Comparison of ENCODE assay signal across 4 cellular contexts in genomic region chr7:105904064-105904463, GRCh38.
TF ChIP-seq lines count a peak whose summit lies in the region.

No MANE protein-coding gene starts in this region.

TF ChIP-seq in HepG2, 621 proteins besides CTCF, POLR2A, EP300 and RAD21:
- peak; percentile 14; the same call in 1 of the 2 replicates for TF ChIP-seq ZNF329 (CRISPR knock-in tag; IDR thresholded peaks at IDR 0.05; ENCODE audit: low read depth)
- no peak for TF ChIP-seq PHF21A (CRISPR knock-in tag; IDR thresholded peaks at IDR 0.05)
- TF ChIP-seq, protein P1, sequence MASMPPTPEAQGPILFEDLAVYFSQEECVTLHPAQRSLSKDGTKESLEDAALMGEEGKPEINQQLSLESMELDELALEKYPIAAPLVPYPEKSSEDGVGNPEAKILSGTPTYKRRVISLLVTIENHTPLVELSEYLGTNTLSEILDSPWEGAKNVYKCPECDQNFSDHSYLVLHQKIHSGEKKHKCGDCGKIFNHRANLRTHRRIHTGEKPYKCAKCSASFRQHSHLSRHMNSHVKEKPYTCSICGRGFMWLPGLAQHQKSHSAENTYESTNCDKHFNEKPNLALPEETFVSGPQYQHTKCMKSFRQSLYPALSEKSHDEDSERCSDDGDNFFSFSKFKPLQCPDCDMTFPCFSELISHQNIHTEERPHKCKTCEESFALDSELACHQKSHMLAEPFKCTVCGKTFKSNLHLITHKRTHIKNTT (CRISPR knock-in tag; IDR thresholded peaks at IDR 0.05) = no peak

TF ChIP-seq in WTC11, 78 proteins besides CTCF, POLR2A, EP300 and RAD21:
- TF ChIP-seq GTF2I (CRISPR knock-in tag; conservative IDR thresholded peaks at IDR 0.05) = 0 out of 2 replicates have a peak, but pooled peaks have one; percentile 31
- TF ChIP-seq, protein P2, sequence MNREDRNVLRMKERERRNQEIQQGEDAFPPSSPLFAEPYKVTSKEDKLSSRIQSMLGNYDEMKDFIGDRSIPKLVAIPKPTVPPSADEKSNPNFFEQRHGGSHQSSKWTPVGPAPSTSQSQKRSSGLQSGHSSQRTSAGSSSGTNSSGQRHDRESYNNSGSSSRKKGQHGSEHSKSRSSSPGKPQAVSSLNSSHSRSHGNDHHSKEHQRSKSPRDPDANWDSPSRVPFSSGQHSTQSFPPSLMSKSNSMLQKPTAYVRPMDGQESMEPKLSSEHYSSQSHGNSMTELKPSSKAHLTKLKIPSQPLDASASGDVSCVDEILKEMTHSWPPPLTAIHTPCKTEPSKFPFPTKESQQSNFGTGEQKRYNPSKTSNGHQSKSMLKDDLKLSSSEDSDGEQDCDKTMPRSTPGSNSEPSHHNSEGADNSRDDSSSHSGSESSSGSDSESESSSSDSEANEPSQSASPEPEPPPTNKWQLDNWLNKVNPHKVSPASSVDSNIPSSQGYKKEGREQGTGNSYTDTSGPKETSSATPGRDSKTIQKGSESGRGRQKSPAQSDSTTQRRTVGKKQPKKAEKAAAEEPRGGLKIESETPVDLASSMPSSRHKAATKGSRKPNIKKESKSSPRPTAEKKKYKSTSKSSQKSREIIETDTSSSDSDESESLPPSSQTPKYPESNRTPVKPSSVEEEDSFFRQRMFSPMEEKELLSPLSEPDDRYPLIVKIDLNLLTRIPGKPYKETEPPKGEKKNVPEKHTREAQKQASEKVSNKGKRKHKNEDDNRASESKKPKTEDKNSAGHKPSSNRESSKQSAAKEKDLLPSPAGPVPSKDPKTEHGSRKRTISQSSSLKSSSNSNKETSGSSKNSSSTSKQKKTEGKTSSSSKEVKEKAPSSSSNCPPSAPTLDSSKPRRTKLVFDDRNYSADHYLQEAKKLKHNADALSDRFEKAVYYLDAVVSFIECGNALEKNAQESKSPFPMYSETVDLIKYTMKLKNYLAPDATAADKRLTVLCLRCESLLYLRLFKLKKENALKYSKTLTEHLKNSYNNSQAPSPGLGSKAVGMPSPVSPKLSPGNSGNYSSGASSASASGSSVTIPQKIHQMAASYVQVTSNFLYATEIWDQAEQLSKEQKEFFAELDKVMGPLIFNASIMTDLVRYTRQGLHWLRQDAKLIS (CRISPR knock-in tag; IDR thresholded peaks at IDR 0.05; ENCODE audit: borderline replicate concordance) = no peak

TF ChIP-seq in H1, 55 proteins besides CTCF, POLR2A, EP300 and RAD21:
- TF ChIP-seq EZH2 (IDR thresholded peaks at IDR 0.05; ENCODE audit: low read depth, low read length, severe bottlenecking) (no peak), SP2 (IDR thresholded peaks at IDR 0.05; ENCODE audit: low read length) (no peak), FOSL1 (IDR thresholded peaks at IDR 0.05; ENCODE audit: insufficient read depth, low read depth, low read length) (no peak), TAF1 (IDR thresholded peaks at IDR 0.05; ENCODE audit: low read depth, low read length) (no peak), KDM1A (IDR thresholded peaks at IDR 0.05; ENCODE audit: borderline replicate concordance, low read length) (peak; percentile 88)

TF ChIP-seq in GM23338, 12 proteins besides CTCF, POLR2A, EP300 and RAD21:
- no peak for TF ChIP-seq ZNF331 (CRISPR knock-in tag; IDR thresholded peaks at IDR 0.05; ENCODE audit: low read depth)
- TF ChIP-seq, protein P3, sequence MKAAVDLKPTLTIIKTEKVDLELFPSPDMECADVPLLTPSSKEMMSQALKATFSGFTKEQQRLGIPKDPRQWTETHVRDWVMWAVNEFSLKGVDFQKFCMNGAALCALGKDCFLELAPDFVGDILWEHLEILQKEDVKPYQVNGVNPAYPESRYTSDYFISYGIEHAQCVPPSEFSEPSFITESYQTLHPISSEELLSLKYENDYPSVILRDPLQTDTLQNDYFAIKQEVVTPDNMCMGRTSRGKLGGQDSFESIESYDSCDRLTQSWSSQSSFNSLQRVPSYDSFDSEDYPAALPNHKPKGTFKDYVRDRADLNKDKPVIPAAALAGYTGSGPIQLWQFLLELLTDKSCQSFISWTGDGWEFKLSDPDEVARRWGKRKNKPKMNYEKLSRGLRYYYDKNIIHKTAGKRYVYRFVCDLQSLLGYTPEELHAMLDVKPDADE (IDR thresholded peaks at IDR 0.05) = no peak
- TF ChIP-seq EZH2phosphoT487 (IDR thresholded peaks at IDR 0.05; ENCODE audit: unreplicated experiment) = no peak
- TF ChIP-seq JUNB (IDR thresholded peaks at IDR 0.05; ENCODE audit: unreplicated experiment) = no peak
- TF ChIP-seq CREB1 (CRISPR knock-in tag; IDR thresholded peaks at IDR 0.05; ENCODE audit: low read depth) = no peak
- TF ChIP-seq NANOG (IDR thresholded peaks at IDR 0.05; ENCODE audit: borderline replicate concordance) = no peak
- TF ChIP-seq POLR2AphosphoS5 (IDR thresholded peaks at IDR 0.05; ENCODE audit: low read depth) = no peak
- no peak for TF ChIP-seq REST (IDR thresholded peaks at IDR 0.05; ENCODE audit: unreplicated experiment)
- no peak for TF ChIP-seq STAT1 (IDR thresholded peaks at IDR 0.05; ENCODE audit: unreplicated experiment)
- no peak for TF ChIP-seq ZNF114 (CRISPR knock-in tag; IDR thresholded peaks at IDR 0.05)
- TF ChIP-seq, protein P4, sequence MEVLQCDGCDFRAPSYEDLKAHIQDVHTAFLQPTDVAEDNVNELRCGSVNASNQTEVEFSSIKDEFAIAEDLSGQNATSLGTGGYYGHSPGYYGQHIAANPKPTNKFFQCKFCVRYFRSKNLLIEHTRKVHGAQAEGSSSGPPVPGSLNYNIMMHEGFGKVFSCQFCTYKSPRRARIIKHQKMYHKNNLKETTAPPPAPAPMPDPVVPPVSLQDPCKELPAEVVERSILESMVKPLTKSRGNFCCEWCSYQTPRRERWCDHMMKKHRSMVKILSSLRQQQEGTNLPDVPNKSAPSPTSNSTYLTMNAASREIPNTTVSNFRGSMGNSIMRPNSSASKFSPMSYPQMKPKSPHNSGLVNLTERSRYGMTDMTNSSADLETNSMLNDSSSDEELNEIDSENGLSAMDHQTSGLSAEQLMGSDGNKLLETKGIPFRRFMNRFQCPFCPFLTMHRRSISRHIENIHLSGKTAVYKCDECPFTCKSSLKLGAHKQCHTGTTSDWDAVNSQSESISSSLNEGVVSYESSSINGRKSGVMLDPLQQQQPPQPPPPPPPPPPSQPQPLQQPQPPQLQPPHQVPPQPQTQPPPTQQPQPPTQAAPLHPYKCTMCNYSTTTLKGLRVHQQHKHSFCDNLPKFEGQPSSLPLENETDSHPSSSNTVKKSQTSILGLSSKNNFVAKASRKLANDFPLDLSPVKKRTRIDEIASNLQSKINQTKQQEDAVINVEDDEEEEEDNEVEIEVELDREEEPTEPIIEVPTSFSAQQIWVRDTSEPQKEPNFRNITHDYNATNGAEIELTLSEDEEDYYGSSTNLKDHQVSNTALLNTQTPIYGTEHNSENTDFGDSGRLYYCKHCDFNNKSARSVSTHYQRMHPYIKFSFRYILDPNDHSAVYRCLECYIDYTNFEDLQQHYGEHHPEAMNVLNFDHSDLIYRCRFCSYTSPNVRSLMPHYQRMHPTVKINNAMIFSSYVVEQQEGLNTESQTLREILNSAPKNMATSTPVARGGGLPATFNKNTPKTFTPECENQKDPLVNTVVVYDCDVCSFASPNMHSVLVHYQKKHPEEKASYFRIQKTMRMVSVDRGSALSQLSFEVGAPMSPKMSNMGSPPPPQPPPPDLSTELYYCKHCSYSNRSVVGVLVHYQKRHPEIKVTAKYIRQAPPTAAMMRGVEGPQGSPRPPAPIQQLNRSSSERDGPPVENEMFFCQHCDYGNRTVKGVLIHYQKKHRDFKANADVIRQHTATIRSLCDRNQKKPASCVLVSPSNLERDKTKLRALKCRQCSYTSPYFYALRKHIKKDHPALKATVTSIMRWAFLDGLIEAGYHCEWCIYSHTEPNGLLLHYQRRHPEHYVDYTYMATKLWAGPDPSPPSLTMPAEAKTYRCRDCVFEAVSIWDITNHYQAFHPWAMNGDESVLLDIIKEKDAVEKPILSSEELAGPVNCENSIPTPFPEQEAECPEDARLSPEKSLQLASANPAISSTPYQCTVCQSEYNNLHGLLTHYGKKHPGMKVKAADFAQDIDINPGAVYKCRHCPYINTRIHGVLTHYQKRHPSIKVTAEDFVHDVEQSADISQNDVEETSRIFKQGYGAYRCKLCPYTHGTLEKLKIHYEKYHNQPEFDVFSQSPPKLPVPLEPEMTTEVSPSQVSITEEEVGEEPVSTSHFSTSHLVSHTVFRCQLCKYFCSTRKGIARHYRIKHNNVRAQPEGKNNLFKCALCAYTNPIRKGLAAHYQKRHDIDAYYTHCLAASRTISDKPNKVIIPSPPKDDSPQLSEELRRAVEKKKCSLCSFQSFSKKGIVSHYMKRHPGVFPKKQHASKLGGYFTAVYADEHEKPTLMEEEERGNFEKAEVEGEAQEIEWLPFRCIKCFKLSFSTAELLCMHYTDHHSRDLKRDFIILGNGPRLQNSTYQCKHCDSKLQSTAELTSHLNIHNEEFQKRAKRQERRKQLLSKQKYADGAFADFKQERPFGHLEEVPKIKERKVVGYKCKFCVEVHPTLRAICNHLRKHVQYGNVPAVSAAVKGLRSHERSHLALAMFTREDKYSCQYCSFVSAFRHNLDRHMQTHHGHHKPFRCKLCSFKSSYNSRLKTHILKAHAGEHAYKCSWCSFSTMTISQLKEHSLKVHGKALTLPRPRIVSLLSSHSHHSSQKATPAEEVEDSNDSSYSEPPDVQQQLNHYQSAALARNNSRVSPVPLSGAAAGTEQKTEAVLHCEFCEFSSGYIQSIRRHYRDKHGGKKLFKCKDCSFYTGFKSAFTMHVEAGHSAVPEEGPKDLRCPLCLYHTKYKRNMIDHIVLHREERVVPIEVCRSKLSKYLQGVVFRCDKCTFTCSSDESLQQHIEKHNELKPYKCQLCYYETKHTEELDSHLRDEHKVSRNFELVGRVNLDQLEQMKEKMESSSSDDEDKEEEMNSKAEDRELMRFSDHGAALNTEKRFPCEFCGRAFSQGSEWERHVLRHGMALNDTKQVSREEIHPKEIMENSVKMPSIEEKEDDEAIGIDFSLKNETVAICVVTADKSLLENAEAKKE (CRISPR knock-in tag; IDR thresholded peaks at IDR 0.05) = no peak
- TF ChIP-seq EZH2 (IDR thresholded peaks at IDR 0.05; ENCODE audit: low read depth, unreplicated experiment) = no peak
